ENCODE assay signal across 8 cellular contexts in the genomic region with DNA sequence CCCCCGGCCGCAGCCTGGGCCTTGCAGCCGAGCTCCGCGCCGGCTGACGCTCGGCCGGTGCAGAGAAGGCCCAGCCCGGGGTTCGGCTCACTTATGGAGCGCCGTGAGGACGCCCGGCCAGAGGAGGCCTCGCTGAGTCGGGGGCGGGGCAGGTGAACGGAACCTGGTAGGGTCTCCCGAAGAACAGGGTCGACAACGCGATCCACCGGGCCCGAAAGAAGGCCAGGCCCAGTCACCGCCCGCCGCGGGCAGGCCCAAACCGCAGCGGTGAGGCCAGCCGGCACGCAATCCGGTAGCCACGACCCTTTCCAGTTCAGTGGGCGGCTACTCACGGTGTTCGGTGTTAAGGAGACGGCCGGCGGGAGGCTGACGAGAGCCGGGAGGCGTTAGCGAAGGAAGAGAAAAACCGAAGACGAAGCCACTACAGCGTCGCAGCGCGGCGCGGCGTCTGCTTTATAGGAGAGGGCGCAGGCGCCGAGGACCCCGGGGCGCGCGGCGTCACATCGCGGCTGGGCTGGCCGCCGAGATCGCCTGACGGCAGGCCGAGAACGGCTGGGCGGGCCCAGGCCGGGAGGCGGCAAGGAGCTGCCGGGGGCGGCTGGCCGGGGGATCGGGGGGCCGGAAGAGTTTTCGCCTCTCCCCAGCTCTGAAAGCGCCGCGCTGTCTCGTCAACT. TPM values are rescaled to one million over a fixed set of nuclear protein-coding genes. Genes with fewer than 3 reads are reported as not detected.
DNase-seq lines count a peak whose midpoint lies in the region; ATAC-seq and TF ChIP-seq lines count a peak whose summit lies in the region.

A gene (minus strand): TSS at position 428 of the 674 bp plus-strand sequence. CDS start 2,928 bp downstream, outside the sequence.

- ATAC-seq in GM21381 (IDR thresholded peaks at IDR 0.05; ENCODE audit: unreplicated experiment): peak; percentile 75

- H3K27me3 ChIP-seq in HUES48 (ENCODE audit: control insufficient read depth, insufficient read depth, low read length): no peaks in the 10 kb centered on the region

- H3K4me3 ChIP-seq in HUES48 (ENCODE audit: low read depth, low read length) (peak within 1 kb of the TSS; percentile 100), epithelial cell of proximal tubule (ENCODE audit: low read depth, low read length) (peak within 1 kb of the TSS; percentile 80)

- no peak for TF ChIP-seq CTCF in epithelial cell of proximal tubule (conservative IDR thresholded peaks at IDR 0.05; ENCODE audit: low read depth, low read length)

- peak within 1 kb of the TSS; percentile 99 for H3K27ac ChIP-seq in HUES48 (ENCODE audit: low read depth, low read length)

- no peaks in the 10 kb centered on the region for H3K9me3 ChIP-seq in HUES48 (ENCODE audit: control insufficient read depth, insufficient read depth, low read length)

- peaks cover 15% of the 10 kb centered on the region for H3K4me1 ChIP-seq in HUES48 (ENCODE audit: control insufficient read depth, insufficient read depth, low read length)

- H3K9ac ChIP-seq in HUES48 (ENCODE audit: low read depth, low read length): peak within 1 kb of the TSS; percentile 98

- DNase-seq in D341Med (ENCODE audit: low spot score) (peak; percentile 96), epithelial cell of proximal tubule (ENCODE audit: low read depth) (no peak), mucosa of gallbladder (ENCODE audit: low spot score) (peak; percentile 84)
- DNase-seq in activated T-cell treated with anti-CD3 and anti-CD28 coated beads, Interleukin-2, amount 50 U/mL, for 1 hour: peak; percentile 94
- peak; percentile 71 for DNase-seq in stimulated activated CD8-positive, alpha-beta memory T cell treated with anti-CD3 and anti-CD28 coated beads, Interleukin-4, amount 100 ng/mL, for 24 hours (ENCODE audit: low read depth)

- peaks cover 19% of the 10 kb centered on the region for H3K36me3 ChIP-seq in HUES48 (ENCODE audit: control insufficient read depth, insufficient read depth, low read length)

TF ChIP-seq in PFSK-1, 5 proteins besides CTCF, POLR2A, EP300 and RAD21:
- TF ChIP-seq, protein P1, sequence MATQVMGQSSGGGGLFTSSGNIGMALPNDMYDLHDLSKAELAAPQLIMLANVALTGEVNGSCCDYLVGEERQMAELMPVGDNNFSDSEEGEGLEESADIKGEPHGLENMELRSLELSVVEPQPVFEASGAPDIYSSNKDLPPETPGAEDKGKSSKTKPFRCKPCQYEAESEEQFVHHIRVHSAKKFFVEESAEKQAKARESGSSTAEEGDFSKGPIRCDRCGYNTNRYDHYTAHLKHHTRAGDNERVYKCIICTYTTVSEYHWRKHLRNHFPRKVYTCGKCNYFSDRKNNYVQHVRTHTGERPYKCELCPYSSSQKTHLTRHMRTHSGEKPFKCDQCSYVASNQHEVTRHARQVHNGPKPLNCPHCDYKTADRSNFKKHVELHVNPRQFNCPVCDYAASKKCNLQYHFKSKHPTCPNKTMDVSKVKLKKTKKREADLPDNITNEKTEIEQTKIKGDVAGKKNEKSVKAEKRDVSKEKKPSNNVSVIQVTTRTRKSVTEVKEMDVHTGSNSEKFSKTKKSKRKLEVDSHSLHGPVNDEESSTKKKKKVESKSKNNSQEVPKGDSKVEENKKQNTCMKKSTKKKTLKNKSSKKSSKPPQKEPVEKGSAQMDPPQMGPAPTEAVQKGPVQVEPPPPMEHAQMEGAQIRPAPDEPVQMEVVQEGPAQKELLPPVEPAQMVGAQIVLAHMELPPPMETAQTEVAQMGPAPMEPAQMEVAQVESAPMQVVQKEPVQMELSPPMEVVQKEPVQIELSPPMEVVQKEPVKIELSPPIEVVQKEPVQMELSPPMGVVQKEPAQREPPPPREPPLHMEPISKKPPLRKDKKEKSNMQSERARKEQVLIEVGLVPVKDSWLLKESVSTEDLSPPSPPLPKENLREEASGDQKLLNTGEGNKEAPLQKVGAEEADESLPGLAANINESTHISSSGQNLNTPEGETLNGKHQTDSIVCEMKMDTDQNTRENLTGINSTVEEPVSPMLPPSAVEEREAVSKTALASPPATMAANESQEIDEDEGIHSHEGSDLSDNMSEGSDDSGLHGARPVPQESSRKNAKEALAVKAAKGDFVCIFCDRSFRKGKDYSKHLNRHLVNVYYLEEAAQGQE (IDR thresholded peaks at IDR 0.05; ENCODE audit: insufficient read depth in 1 of 2, low read depth in 2 of 2, low read length in 2 of 2): peak in 1 of 2 experiments; percentile 41; a peak in 1 of 4 replicates
- TF ChIP-seq FOXP2 (optimal IDR thresholded peaks at IDR 0.05; ENCODE audit: borderline replicate concordance, extremely low read depth, extremely low read length, insufficient read depth) (no peak), POLR2AphosphoS5 (IDR thresholded peaks at IDR 0.05; ENCODE audit: low read depth, low read length) (peak; percentile 99), SIN3A (IDR thresholded peaks at IDR 0.05; ENCODE audit: borderline replicate concordance, insufficient read depth, low read length) (peak; percentile 86; the same call in 1 of the 2 replicates), TAF1 (IDR thresholded peaks at IDR 0.05; ENCODE audit: borderline replicate concordance, insufficient read depth, low read length) (peak; percentile 90)

RNA-seq across cellular contexts. Expression of the gene that starts here (rescaled TPM):
- polyA plus RNA-seq in PFSK-1 (2012; ENCODE audit: insufficient read length, low read depth): 145 TPM
- total RNA-seq in epithelial cell of proximal tubule: 210 and 277 TPM in 2 replicates
- 340 TPM for total RNA-seq in mucosa of gallbladder
